In genomic region chr4:77905651-77906263, GRCh38 we compare ENCODE assay signal across 22 cellular contexts.
"Had no signal": no experiment of that assay in that cellular context is flagged by ENCODE, and none has a peak within 500 bp of the region (broad histone marks: within the 10 kb centered on the region; RNA-seq: fewer than 3 reads in every experiment).

No MANE protein-coding gene starts in this region.

- H3K4me1 ChIP-seq: gastroesophageal sphincter, heart right ventricle, parathyroid adenoma had no signal

- H3K4me3 ChIP-seq: gastroesophageal sphincter, heart right ventricle, SK-N-MC, smooth muscle cell had no signal

- H3K36me3 ChIP-seq: brain microvascular endothelial cell had no signal

- H2AFZ ChIP-seq: parathyroid adenoma had no signal

- H3K27me3 ChIP-seq: brain microvascular endothelial cell, gastroesophageal sphincter, heart right ventricle had no signal

- H3K27ac ChIP-seq: brain microvascular endothelial cell, gastroesophageal sphincter, heart right ventricle, parathyroid adenoma, SK-N-MC, WERI-Rb-1 had no signal

- H3K9me3 ChIP-seq: gastroesophageal sphincter, heart right ventricle had no signal

- DNase-seq: activated CD4-positive, alpha-beta memory T cell treated with anti-CD3 and anti-CD28 coated beads, Interleukin-2, amount 10 ng/mL, durations not matched to agents 7 days and 5 days; activated CD8-positive, alpha-beta memory T cell treated with anti-CD3 and anti-CD28 coated beads, Interleukin-2, amount 10 ng/mL, durations not matched to agents 7 days and 5 days; activated naive CD4-positive, alpha-beta T cell treated with Interleukin-2 at 50 U/mL for 16 hours; activated naive CD8-positive, alpha-beta T cell treated with anti-CD3 and anti-CD28 coated beads, Interleukin-2, amount 50 U/mL, for 24 hours; aorta; brain microvascular endothelial cell; cerebellar nuclear complex; cortex of kidney; heart right ventricle; immature natural killer cell; stimulated activated CD4-positive, alpha-beta T cell treated with anti-CD3 and anti-CD28 coated beads, Interleukin-4, amount 100 ng/mL, for 1 hour; T-cell; T-helper 9 cell; WERI-Rb-1 had no signal

- H3K4me2 ChIP-seq: smooth muscle cell had no signal

- ATAC-seq: activated CD8-positive, alpha-beta memory T cell treated with anti-CD3 and anti-CD28 coated beads, Interleukin-2, amount 10 ng/mL, durations not matched to agents 7 days and 5 days; activated naive CD8-positive, alpha-beta T cell treated with anti-CD3 and anti-CD28 coated beads, Interleukin-2, amount 50 U/mL, for 24 hours; activated T-helper 17 cell treated with anti-CD3 and anti-CD28 coated beads, Interleukin-2, amount 50 U/mL, for 72 hours; esophagus mucosa; gastroesophageal sphincter; heart right ventricle; natural killer cell treated with Interleukin-12 subunit alpha and Interleukin-12 subunit beta and Interleukin-15 and Interleukin-18, amount 100 ng/mL, for 72 hours; sciatic nerve; T-cell had no signal

- H3K79me2 ChIP-seq: parathyroid adenoma had no signal
